Comparison of ENCODE assay signal across 1 cellular context in genomic region chr19:37304190-37304883, GRCh38.
TF ChIP-seq lines count a peak whose summit lies in the region.

No MANE protein-coding gene starts in this region.

TF ChIP-seq in HEK293, 187 proteins besides CTCF, POLR2A, EP300 and RAD21 (continued from another document):
- TF ChIP-seq ZBTB11 (tag by site-specific recombination; conservative IDR thresholded peaks at IDR 0.05; ENCODE audit: low read depth) (no peak), MEIS1 (CRISPR knock-in tag; IDR thresholded peaks at IDR 0.05; ENCODE audit: borderline replicate concordance) (no peak), ZNF596 (tag by site-specific recombination; IDR thresholded peaks at IDR 0.05) (no peak), ZBTB26 (tag by site-specific recombination; optimal IDR thresholded peaks at IDR 0.05) (no peak), ZNF140 (tag by site-specific recombination; IDR thresholded peaks at IDR 0.05) (no peak), PATZ1 (tag by site-specific recombination; IDR thresholded peaks at IDR 0.05) (no peak)
